16 cellular contexts compared by ENCODE assay signal in the genomic region with DNA sequence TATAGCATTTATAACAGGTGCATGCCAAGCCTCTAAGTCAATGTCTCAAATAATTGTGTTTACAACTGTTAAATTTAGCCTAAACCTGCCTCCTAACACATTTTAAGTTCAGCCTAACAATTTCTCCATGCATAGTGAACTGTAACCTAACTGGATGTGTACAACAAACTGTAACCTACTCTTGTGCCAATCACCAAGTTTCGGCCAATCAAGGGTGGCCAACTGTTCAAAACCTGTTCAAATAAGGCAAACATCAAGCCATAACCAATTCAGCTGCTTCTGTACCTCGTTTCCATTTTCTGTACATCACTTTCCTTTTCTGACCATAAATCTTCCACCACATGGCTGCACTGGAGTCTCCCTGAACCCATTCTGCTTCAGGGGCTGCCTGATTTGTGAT. TPM values are rescaled to one million over a fixed set of nuclear protein-coding genes. Genes with fewer than 3 reads are reported as not detected.
A peak's percentile ranks its signal among the peaks of the same experiment; 100 is the strongest.
DNase-seq lines count a peak whose midpoint lies in the region; ATAC-seq, FAIRE-seq and TF ChIP-seq lines count a peak whose summit lies in the region.
"Had no signal": no experiment of that assay in that cellular context is flagged by ENCODE, and none has a peak within 500 bp of the region (broad histone marks: within the 10 kb centered on the region; RNA-seq: fewer than 3 reads in every experiment).

No MANE protein-coding gene starts in this region.

- CTCF ChIA-PET in CD8-positive, alpha-beta T cell (lab: Charles Lee) = no interaction called here
- CTCF ChIA-PET in K562 (lab: Yijun Ruan, JAX; ENCODE audit: low intra/inter-chr PET ratio) = no interaction called here

- no peaks in the 10 kb centered on the region for H3K36me3 ChIP-seq in CD8-positive, alpha-beta T cell (ENCODE audit: insufficient read depth, low read length)
- H3K36me3 ChIP-seq in KMS-11 (ENCODE audit: insufficient read depth) (no peaks in the 10 kb centered on the region; the same call in 1 of the 2 replicates), K562 (ENCODE audit: control insufficient read depth, insufficient read depth, low read length) (no peaks in the 10 kb centered on the region), HAP-1 (replicated peaks) (no peaks in the 10 kb centered on the region)
- H3K36me3 ChIP-seq: breast epithelium had no signal

- no peak overlapping the region for H3K9ac ChIP-seq in KMS-11
- H3K9ac ChIP-seq in K562 (ENCODE audit: insufficient read depth in 1 of 2, low read depth in 2 of 2, low read length in 2 of 2) = no peak overlapping the region

- H3K4me3 ChIP-seq in CD8-positive, alpha-beta T cell (ENCODE audit: low read depth, low read length) = no peak overlapping the region
- H3K4me3 ChIP-seq in KMS-11 (IDR thresholded peaks at IDR 0.05; ENCODE audit: insufficient read depth, low read depth, low read length) = no peak overlapping the region
- no peak overlapping the region for H3K4me3 ChIP-seq in K562
- no peak overlapping the region for H3K4me3 ChIP-seq in HAP-1
- H3K4me3 ChIP-seq: breast epithelium, psoas muscle had no signal

- DNase-seq in CD8-positive, alpha-beta T cell = no peak
- DNase-seq in K562 (ENCODE audit: extremely low read depth in 1 of 4, low spot score in 3 of 4) = no peak
- no peak for DNase-seq in natural killer cell
- no peak for DNase-seq in NCI-H748 treated with DMSO at 0.1 percent for 48 hours (lab: John Stamatoyannopoulos, UW)
- DNase-seq in HAP-1 (ENCODE audit: low spot score in 2 of 2) = no peak
- DNase-seq: activated CD4-positive, alpha-beta T cell treated with anti-CD3 and anti-CD28 coated beads, Interleukin-2, amount 10 ng/mL, durations not matched to agents 7 days and 5 days; glutamatergic neuron; NCI-H1048; NCI-H2029 treated with DMSO at 0.1 percent for 48 hours; psoas muscle; small intestine; stimulated activated CD4-positive, alpha-beta T cell treated with anti-CD3 and anti-CD28 coated beads, Interleukin-4, amount 100 ng/mL, for 24 hours had no signal

- H3K36me3 Mint-ChIP-seq in CD8-positive, alpha-beta T cell = peaks cover 17% of the 10 kb centered on the region
- no peaks in the 10 kb centered on the region for H3K36me3 Mint-ChIP-seq in natural killer cell

- H3K4me2 ChIP-seq in KMS-11 = peak overlapping the region; percentile 75
- no peak overlapping the region for H3K4me2 ChIP-seq in K562 (ENCODE audit: insufficient read depth, low read length)

- H3K9me3 Mint-ChIP-seq in CD8-positive, alpha-beta T cell = no peaks in the 10 kb centered on the region
- H3K9me3 Mint-ChIP-seq in natural killer cell = no peaks in the 10 kb centered on the region
- H3K9me3 Mint-ChIP-seq: activated CD4-positive, alpha-beta T cell treated with anti-CD3 and anti-CD28 coated beads, Interleukin-2, amount 10 ng/mL, durations not matched to agents 7 days and 5 days had no signal

- ATAC-seq in CD8-positive, alpha-beta T cell = no peak
- no peak for ATAC-seq in K562
- no peak for ATAC-seq in natural killer cell
- no peak for ATAC-seq in GM19328 (IDR thresholded peaks at IDR 0.05; ENCODE audit: unreplicated experiment)
- ATAC-seq: psoas muscle had no signal

- POLR2A ChIA-PET in CD8-positive, alpha-beta T cell (lab: Charles Lee) = no interaction called here
- POLR2A ChIA-PET in K562 (lab: Yijun Ruan, JAX) = interaction anchor here (0.6 to 1.0 kb wide), 2 partner anchors 11 kb away, joined by 3 to 4 read pairs; no protein-coding TSS in a partner anchor

- intact Hi-C loops in CD8-positive, alpha-beta T cell (cut with DNase I, micrococcal nuclease) = no loop called here
- intact Hi-C loops in K562 (cut with micrococcal nuclease) (no loop called here), natural killer cell (cut with micrococcal nuclease) (loop anchor here (5.0 kb wide), 1 partner anchor 45 kb away; the partner anchor contains the start of gene PIK3C2A)

- TF ChIP-seq EP300 in K562 (IDR thresholded peaks at IDR 0.05; ENCODE audit: low read length) = no peak

- no TSS peak for BruUV-seq in K562 (replicated peaks; lab: Mats Ljungman, UMichigan)

- no peak for FAIRE-seq in K562 (lab: Jason Lieb, UNC)
- FAIRE-seq: islet of Langerhans, small intestine had no signal

- H3K4me1 Mint-ChIP-seq in CD8-positive, alpha-beta T cell (ENCODE audit: low read depth) = peaks cover 58% of the 10 kb centered on the region
- peaks cover 70 to 71% of the 10 kb centered on the region in 2 donors for H3K4me1 Mint-ChIP-seq in natural killer cell

- H3K27ac ChIP-seq in CD8-positive, alpha-beta T cell (ENCODE audit: low read depth, low read length) = no peak overlapping the region
- H3K27ac ChIP-seq in KMS-11 (no peak overlapping the region), K562 (ENCODE audit: extremely low read depth, low read depth, low read length) (no peak overlapping the region)
- H3K27ac ChIP-seq: psoas muscle had no signal

- no peaks in the 10 kb centered on the region for H3K9me3 ChIP-seq in CD8-positive, alpha-beta T cell (ENCODE audit: low read length)
- H3K9me3 ChIP-seq in K562 (replicated peaks; ENCODE audit: control insufficient read depth, insufficient read depth, low read depth, low read length) (no peaks in the 10 kb centered on the region), HAP-1 (no peaks in the 10 kb centered on the region)
- H3K9me3 ChIP-seq: breast epithelium, psoas muscle had no signal

- peak overlapping the region; percentile 73 for H3K27ac Mint-ChIP-seq in CD8-positive, alpha-beta T cell
- peak overlapping the region; percentile 84 to 96 for H3K27ac Mint-ChIP-seq in natural killer cell
- H3K27ac Mint-ChIP-seq: activated CD4-positive, alpha-beta T cell treated with anti-CD3 and anti-CD28 coated beads, Interleukin-2, amount 10 ng/mL, durations not matched to agents 7 days and 5 days had no signal

- TF ChIP-seq CTCF in CD8-positive, alpha-beta T cell (IDR thresholded peaks at IDR 0.05) = no peak
- TF ChIP-seq CTCF in KMS-11 (conservative IDR thresholded peaks at IDR 0.05; ENCODE audit: low read depth, low read length) (no peak), K562 (IDR thresholded peaks at IDR 0.05 in 2 of 3, conservative IDR thresholded peaks at IDR 0.05 in 1 of 3; ENCODE audit: insufficient read depth in 2 of 3, low read depth in 1 of 3, low read length in 3 of 3) (no peak), natural killer cell (IDR thresholded peaks at IDR 0.05) (no peak)

- H3K4me3 Mint-ChIP-seq in CD8-positive, alpha-beta T cell = no peak overlapping the region
- H3K4me3 Mint-ChIP-seq in natural killer cell = peak overlapping the region; percentile 75
- H3K4me3 Mint-ChIP-seq: activated CD4-positive, alpha-beta T cell treated with anti-CD3 and anti-CD28 coated beads, Interleukin-2, amount 10 ng/mL, durations not matched to agents 7 days and 5 days had no signal

- H3K4me1 ChIP-seq in CD8-positive, alpha-beta T cell (ENCODE audit: insufficient read depth, low read length) = peaks cover 26% of the 10 kb centered on the region
- H3K4me1 ChIP-seq in KMS-11 (ENCODE audit: low read depth, poor library complexity, severe bottlenecking) (peaks cover 95% of the 10 kb centered on the region), K562 (replicated peaks in 1 of 2; ENCODE audit: control insufficient read depth in 2 of 2, insufficient read depth in 2 of 2, low read length in 2 of 2) (peaks cover 0 to 22% of the 10 kb centered on the region in 2 experiments; a peak in 4 of 5 replicates), HAP-1 (peaks cover 4% of the 10 kb centered on the region)
- H3K4me1 ChIP-seq: breast epithelium had no signal

- WGBS in K562 (ENCODE audit: insufficient coverage, low coverage, missing lambda C conversion rate) = 61% methylated on average over 2 of the region's 2 CpGs

- H3K9me1 ChIP-seq in K562 (ENCODE audit: control insufficient read depth, insufficient read depth, low read length) = no peaks in the 10 kb centered on the region

- H4K20me1 ChIP-seq in KMS-11 (ENCODE audit: insufficient read depth) = no peaks in the 10 kb centered on the region
- H4K20me1 ChIP-seq in K562 (replicated peaks; ENCODE audit: control insufficient read depth, insufficient read depth, low read length) = 0 out of 2 replicates have a peak, but pooled peaks cover 3% of the 10 kb centered on the region

- no peak for TF ChIP-seq POLR2A in K562 (conservative IDR thresholded peaks at IDR 0.05)

- TF ChIP-seq RAD21 in K562 (CRISPR knock-in tag; conservative IDR thresholded peaks at IDR 0.05 in 1 of 2, IDR thresholded peaks at IDR 0.05 in 1 of 2) = no peak

- no peaks in the 10 kb centered on the region for H3K27me3 ChIP-seq in CD8-positive, alpha-beta T cell (ENCODE audit: insufficient read depth, low read length)
- H3K27me3 ChIP-seq in KMS-11 (ENCODE audit: insufficient read depth, low read depth) = no peaks in the 10 kb centered on the region
- H3K27me3 ChIP-seq in K562 (ENCODE audit: control insufficient read depth in 2 of 2, insufficient read depth in 2 of 2, low read length in 2 of 2) = no peaks in the 10 kb centered on the region
- H3K27me3 ChIP-seq in HAP-1 (ENCODE audit: low read depth) = no peaks in the 10 kb centered on the region
- H3K27me3 ChIP-seq: breast epithelium had no signal

- in situ Hi-C loops in K562 (cut with MboI) = no loop called here
- in situ Hi-C loops in HAP-1 (cut with MboI; ENCODE audit: low sequenced_read_pairs) = no loop called here

- H2AFZ ChIP-seq in KMS-11 (ENCODE audit: low read depth) (no peak overlapping the region), K562 (ENCODE audit: low read depth, low read length) (no peak overlapping the region)

- no peaks in the 10 kb centered on the region for H3K27me3 Mint-ChIP-seq in CD8-positive, alpha-beta T cell (ENCODE audit: low read depth)
- no peaks in the 10 kb centered on the region for H3K27me3 Mint-ChIP-seq in natural killer cell (ENCODE audit: low read depth in 2 of 2)
- H3K27me3 Mint-ChIP-seq: activated CD4-positive, alpha-beta T cell treated with anti-CD3 and anti-CD28 coated beads, Interleukin-2, amount 10 ng/mL, durations not matched to agents 7 days and 5 days had no signal

- peaks cover 5% of the 10 kb centered on the region; the same call in 1 of the 2 replicates for H3K79me2 ChIP-seq in KMS-11 (ENCODE audit: insufficient read depth, low read depth)
- H3K79me2 ChIP-seq in K562 (ENCODE audit: control insufficient read depth, insufficient read depth, low read length) = peaks cover 43% of the 10 kb centered on the region

RNA-seq across cellular contexts. Expression of gene PIK3C2A, which starts 45.4 kb away (rescaled TPM):
- total RNA-seq in CD8-positive, alpha-beta T cell = 10 to 100 TPM; 50.8 to 54.3 TPM
- 28.0 and 175 TPM in 2 replicates for total RNA-seq in K562 (2011; cell fraction: chromatin; rRNA removed; ENCODE audit: low replicate concordance)
- 9.2 and 13.8 TPM in 2 replicates for total RNA-seq in K562 (2011; cell fraction: nucleolus; rRNA removed)
- total RNA-seq in K562 (2011; cell fraction: nucleoplasm; rRNA removed) = 26.8 and 30.8 TPM in 2 replicates
- total RNA-seq in K562 (2014; rRNA removed) = 10.7 and 11.1 TPM in 2 replicates
- 23.7 and 29.9 TPM in 2 replicates for total RNA-seq in K562 (2014; rRNA removed; fragmentation: Illumina TruSeq; extraction: Trizol)
- 22.8 and 23.6 TPM in 2 replicates for total RNA-seq in K562 (2015; rRNA removed; fragmentation: Illumina TruSeq; extraction: Trizol)
- total RNA-seq in K562 (2021) = 19.0 and 19.6 TPM in 2 replicates
- polyA plus RNA-seq in K562 (2011; rRNA removed) = 24.9 and 25.2 TPM in 2 replicates
- polyA plus RNA-seq in K562 (2011; cell fraction: cytosol; rRNA removed) = 3.6 and 9.7 TPM in 2 replicates
- polyA plus RNA-seq in K562 (2011; cell fraction: nucleus; rRNA removed) = 9.5 and 18.1 TPM in 2 replicates
- 9.8 and 10.4 TPM in 2 replicates for polyA plus RNA-seq in K562 (2012)
- polyA plus RNA-seq in K562 (2014; fragmentation: Illumina TruSeq; extraction: Trizol) = 12.5 and 15.6 TPM in 2 replicates
- 1 to 10 TPM; 3.1 to 4.1 TPM for polyA plus RNA-seq in K562 (2014; fragmentation: Nextera tagmentation; extraction: Ambion mirVana)
- 8.0 and 8.1 TPM in 2 replicates for polyA plus RNA-seq in K562 (2014; rRNA removed)
- 61.7 and 92.1 TPM in 2 replicates for polyA minus RNA-seq in K562 (2011; rRNA and poly(A)+ RNA removed)
- polyA minus RNA-seq in K562 (2011; cell fraction: cytosol; rRNA and poly(A)+ RNA removed) = 12.8 and 14.2 TPM in 2 replicates
- polyA minus RNA-seq in K562 (2011; cell fraction: nucleus; rRNA and poly(A)+ RNA removed) = 19.3 and 38.9 TPM in 2 replicates
- 10 to 100 TPM; 68.2 to 82.3 (median 69.1) TPM for total RNA-seq in natural killer cell
